ENCODE assay signal across 1 cellular context in genomic region chr7:30795161-30795943, GRCh38.
TF ChIP-seq lines count a peak whose summit lies in the region.

No MANE protein-coding gene starts in this region.

TF ChIP-seq in HCT116, 20 proteins besides CTCF, POLR2A, EP300 and RAD21 (continued from another document):
- TF ChIP-seq, protein P1, sequence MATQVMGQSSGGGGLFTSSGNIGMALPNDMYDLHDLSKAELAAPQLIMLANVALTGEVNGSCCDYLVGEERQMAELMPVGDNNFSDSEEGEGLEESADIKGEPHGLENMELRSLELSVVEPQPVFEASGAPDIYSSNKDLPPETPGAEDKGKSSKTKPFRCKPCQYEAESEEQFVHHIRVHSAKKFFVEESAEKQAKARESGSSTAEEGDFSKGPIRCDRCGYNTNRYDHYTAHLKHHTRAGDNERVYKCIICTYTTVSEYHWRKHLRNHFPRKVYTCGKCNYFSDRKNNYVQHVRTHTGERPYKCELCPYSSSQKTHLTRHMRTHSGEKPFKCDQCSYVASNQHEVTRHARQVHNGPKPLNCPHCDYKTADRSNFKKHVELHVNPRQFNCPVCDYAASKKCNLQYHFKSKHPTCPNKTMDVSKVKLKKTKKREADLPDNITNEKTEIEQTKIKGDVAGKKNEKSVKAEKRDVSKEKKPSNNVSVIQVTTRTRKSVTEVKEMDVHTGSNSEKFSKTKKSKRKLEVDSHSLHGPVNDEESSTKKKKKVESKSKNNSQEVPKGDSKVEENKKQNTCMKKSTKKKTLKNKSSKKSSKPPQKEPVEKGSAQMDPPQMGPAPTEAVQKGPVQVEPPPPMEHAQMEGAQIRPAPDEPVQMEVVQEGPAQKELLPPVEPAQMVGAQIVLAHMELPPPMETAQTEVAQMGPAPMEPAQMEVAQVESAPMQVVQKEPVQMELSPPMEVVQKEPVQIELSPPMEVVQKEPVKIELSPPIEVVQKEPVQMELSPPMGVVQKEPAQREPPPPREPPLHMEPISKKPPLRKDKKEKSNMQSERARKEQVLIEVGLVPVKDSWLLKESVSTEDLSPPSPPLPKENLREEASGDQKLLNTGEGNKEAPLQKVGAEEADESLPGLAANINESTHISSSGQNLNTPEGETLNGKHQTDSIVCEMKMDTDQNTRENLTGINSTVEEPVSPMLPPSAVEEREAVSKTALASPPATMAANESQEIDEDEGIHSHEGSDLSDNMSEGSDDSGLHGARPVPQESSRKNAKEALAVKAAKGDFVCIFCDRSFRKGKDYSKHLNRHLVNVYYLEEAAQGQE (IDR thresholded peaks at IDR 0.05; ENCODE audit: low read depth): no peak
- TF ChIP-seq ZNF274 (IDR thresholded peaks at IDR 0.05; ENCODE audit: low read depth, low read length) (no peak), POLR2AphosphoS5 (IDR thresholded peaks at IDR 0.05; ENCODE audit: low read depth, low read length) (no peak)
